21 cellular contexts compared by ENCODE assay signal in the genomic region with DNA sequence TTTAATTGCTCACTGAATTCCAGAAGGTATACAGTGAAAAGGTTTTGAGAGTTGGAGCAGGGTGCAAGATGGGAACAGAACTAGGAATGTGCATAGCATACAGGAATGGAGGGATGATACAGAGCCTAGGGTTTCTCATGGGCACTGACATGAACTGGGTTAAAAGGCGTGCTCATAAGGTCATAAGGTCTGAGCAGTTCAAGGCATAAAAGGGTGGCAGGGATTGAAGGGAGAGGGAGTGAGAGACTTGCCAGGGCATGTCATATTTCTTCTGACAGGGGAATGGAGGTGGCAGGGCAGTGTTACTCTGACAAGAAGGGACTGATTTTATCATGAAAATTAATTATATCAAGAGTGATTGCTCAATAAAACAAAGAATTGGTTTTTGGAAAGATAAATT. TPM values are rescaled to one million over a fixed set of nuclear protein-coding genes. Genes with fewer than 3 reads are reported as not detected.
DNase-seq lines count a peak whose midpoint lies in the region; ATAC-seq and TF ChIP-seq lines count a peak whose summit lies in the region.
"Had no signal": no experiment of that assay in that cellular context is flagged by ENCODE, and none has a peak within 500 bp of the region (broad histone marks: within the 10 kb centered on the region; RNA-seq: fewer than 3 reads in every experiment).

No MANE protein-coding gene starts in this region.

- H3K27ac Mint-ChIP-seq in WTC11 (peak overlapping the region; percentile 11; the same call in 1 of the 2 replicates), nephron progenitor cell (peak overlapping the region; percentile 14)
- H3K27ac Mint-ChIP-seq: CD4-positive, CD25-positive, alpha-beta regulatory T cell; IgD-negative memory B cell had no signal

- ATAC-seq in WTC11 (no peak), esophagus mucosa (peak; percentile 73), GM19023 (IDR thresholded peaks at IDR 0.05; ENCODE audit: unreplicated experiment) (no peak)
- ATAC-seq: Panc1 had no signal

- H3K36me3 Mint-ChIP-seq in WTC11, result peaks cover 4% of the 10 kb centered on the region; the same call in 1 of the 2 replicates
- no peaks in the 10 kb centered on the region for H3K36me3 Mint-ChIP-seq in nephron progenitor cell (ENCODE audit: low read depth)
- H3K36me3 Mint-ChIP-seq: CD4-positive, CD25-positive, alpha-beta regulatory T cell; IgD-negative memory B cell had no signal

- H3K9me3 Mint-ChIP-seq in WTC11 (peaks cover 9% of the 10 kb centered on the region), nephron progenitor cell (peaks cover 11% of the 10 kb centered on the region)

- H3K4me1 Mint-ChIP-seq in WTC11 (peaks cover 13% of the 10 kb centered on the region), nephron progenitor cell (peaks cover 13% of the 10 kb centered on the region)
- H3K4me1 Mint-ChIP-seq: CD4-positive, CD25-positive, alpha-beta regulatory T cell; IgD-negative memory B cell had no signal

- TF ChIP-seq CTCF in WTC11 (IDR thresholded peaks at IDR 0.05) (no peak), nephron progenitor cell (IDR thresholded peaks at IDR 0.05) (no peak)

- H3K4me3 Mint-ChIP-seq in WTC11 (no peak overlapping the region), nephron progenitor cell (no peak overlapping the region)
- H3K4me3 Mint-ChIP-seq: CD4-positive, CD25-positive, alpha-beta regulatory T cell had no signal

- H3K27me3 Mint-ChIP-seq in WTC11 (ENCODE audit: low read depth) (no peaks in the 10 kb centered on the region), nephron progenitor cell (ENCODE audit: low read depth, poor library complexity) (peaks cover 8% of the 10 kb centered on the region)
- H3K27me3 Mint-ChIP-seq: CD4-positive, CD25-positive, alpha-beta regulatory T cell had no signal

- CTCF ChIA-PET in WTC11 (lab: Charles Lee), result no interaction called here

- DNase-seq in HPDE6-E6E7 (ENCODE audit: extremely low spot score) (peak; percentile 9), WTC11 (ENCODE audit: low spot score) (no peak), nephron progenitor cell (no peak), occipital lobe (lab: John Stamatoyannopoulos, UW) (no peak), retina (no peak), foreskin melanocyte (no peak)
- DNase-seq: CD4-positive, CD25-positive, alpha-beta regulatory T cell; EL; GF-D8; MV-4-11; NCI-H1105 treated with DMSO at 0.1 percent for 48 hours; NCI-H2081; NCI-H2171; NCI-H345; NCI-H524 treated with DMSO at 0.1 percent for 48 hours; NCI-H82 had no signal

- POLR2A ChIA-PET in WTC11 (lab: Charles Lee), result no interaction called here

TF ChIP-seq in WTC11, 78 proteins besides CTCF, POLR2A, EP300 and RAD21 (continues in another document):
- TF ChIP-seq ZMAT4 (CRISPR knock-in tag; IDR thresholded peaks at IDR 0.05) (no peak), RORB (CRISPR knock-in tag; IDR thresholded peaks at IDR 0.05) (no peak), NFATC4 (CRISPR knock-in tag; IDR thresholded peaks at IDR 0.05) (no peak), IRF1 (CRISPR knock-in tag; IDR thresholded peaks at IDR 0.05) (no peak), FOXP4 (CRISPR knock-in tag; IDR thresholded peaks at IDR 0.05) (no peak), ZNF532 (CRISPR knock-in tag; IDR thresholded peaks at IDR 0.05; ENCODE audit: borderline replicate concordance) (no peak), GRHL2 (CRISPR knock-in tag; IDR thresholded peaks at IDR 0.05; ENCODE audit: insufficient replicate concordance, severe bottlenecking) (no peak), NR1H2 (CRISPR knock-in tag; IDR thresholded peaks at IDR 0.05) (no peak), ZNF423 (CRISPR knock-in tag; IDR thresholded peaks at IDR 0.05) (no peak)
- TF ChIP-seq, protein P1, sequence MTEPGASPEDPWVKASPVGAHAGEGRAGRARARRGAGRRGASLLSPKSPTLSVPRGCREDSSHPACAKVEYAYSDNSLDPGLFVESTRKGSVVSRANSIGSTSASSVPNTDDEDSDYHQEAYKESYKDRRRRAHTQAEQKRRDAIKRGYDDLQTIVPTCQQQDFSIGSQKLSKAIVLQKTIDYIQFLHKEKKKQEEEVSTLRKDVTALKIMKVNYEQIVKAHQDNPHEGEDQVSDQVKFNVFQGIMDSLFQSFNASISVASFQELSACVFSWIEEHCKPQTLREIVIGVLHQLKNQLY (CRISPR knock-in tag; IDR thresholded peaks at IDR 0.05), result no peak
- TF ChIP-seq, protein P2, sequence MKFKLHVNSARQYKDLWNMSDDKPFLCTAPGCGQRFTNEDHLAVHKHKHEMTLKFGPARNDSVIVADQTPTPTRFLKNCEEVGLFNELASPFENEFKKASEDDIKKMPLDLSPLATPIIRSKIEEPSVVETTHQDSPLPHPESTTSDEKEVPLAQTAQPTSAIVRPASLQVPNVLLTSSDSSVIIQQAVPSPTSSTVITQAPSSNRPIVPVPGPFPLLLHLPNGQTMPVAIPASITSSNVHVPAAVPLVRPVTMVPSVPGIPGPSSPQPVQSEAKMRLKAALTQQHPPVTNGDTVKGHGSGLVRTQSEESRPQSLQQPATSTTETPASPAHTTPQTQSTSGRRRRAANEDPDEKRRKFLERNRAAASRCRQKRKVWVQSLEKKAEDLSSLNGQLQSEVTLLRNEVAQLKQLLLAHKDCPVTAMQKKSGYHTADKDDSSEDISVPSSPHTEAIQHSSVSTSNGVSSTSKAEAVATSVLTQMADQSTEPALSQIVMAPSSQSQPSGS (CRISPR knock-in tag; IDR thresholded peaks at IDR 0.05; ENCODE audit: borderline replicate concordance, low read depth), result no peak

RNA-seq across cellular contexts. Expression of gene MLIP, which starts 4.7 kb away (rescaled TPM):
- total RNA-seq in WTC11 (2021) (not detected in 3 replicates), esophagus mucosa (8.5 TPM), occipital lobe (8.6 TPM)
- total RNA-seq: CD4-positive, CD25-positive, alpha-beta regulatory T cell; SJSA1 had no signal
